In genomic region chr5:24472518-24472917, GRCh38 we compare ENCODE assay signal across 23 cellular contexts.
"Had no signal": no experiment of that assay in that cellular context is flagged by ENCODE, and none has a peak within 500 bp of the region (broad histone marks: within the 10 kb centered on the region; RNA-seq: fewer than 3 reads in every experiment).

No MANE protein-coding gene starts in this region.

- H3K27ac ChIP-seq: colonic mucosa, epithelial cell of prostate, esophagus squamous epithelium, gastrocnemius medialis, left lung, lower lobe of right lung had no signal

- H3K9me3 ChIP-seq: colonic mucosa, esophagus squamous epithelium, gastrocnemius medialis, lower lobe of right lung had no signal

- DNase-seq: colonic mucosa; cortex of kidney; effector CD8-positive, alpha-beta T cell; effector memory CD8-positive, alpha-beta T cell; endodermal cell; erythroblast; esophagus squamous epithelium; foreskin fibroblast; foreskin melanocyte; gastrocnemius medialis; glutamatergic neuron; head of caudate nucleus; heart right ventricle; hippocampal formation; left cardiac atrium; left lung; left ventricle myocardium superior; lower lobe of right lung; mesenchymal stem cell; midbrain had no signal

- H3K27me3 ChIP-seq: colonic mucosa, esophagus squamous epithelium, gastrocnemius medialis, heart right ventricle, left lung had no signal

- H3K4me3 Mint-ChIP-seq: dendritic cell treated with granulocyte-macrophage colony-stimulating factor and Interleukin-4, amounts not matched to agents 40 ng/mL and 50 ng/mL, for 4 days; effector memory CD8-positive, alpha-beta T cell; endodermal cell had no signal

- H3K4me1 Mint-ChIP-seq: endodermal cell had no signal

- H3K9me3 Mint-ChIP-seq: dendritic cell treated with granulocyte-macrophage colony-stimulating factor and Interleukin-4, amounts not matched to agents 40 ng/mL and 50 ng/mL, for 4 days had no signal

- H3K4me1 ChIP-seq: colonic mucosa, esophagus squamous epithelium, left lung, lower lobe of right lung had no signal

- H3K27ac Mint-ChIP-seq: dendritic cell treated with granulocyte-macrophage colony-stimulating factor and Interleukin-4, amounts not matched to agents 40 ng/mL and 50 ng/mL, for 4 days; effector memory CD8-positive, alpha-beta T cell; endodermal cell had no signal

- H3K36me3 ChIP-seq: colonic mucosa, esophagus squamous epithelium, gastrocnemius medialis, heart right ventricle, left lung, lower lobe of right lung had no signal

- H3K27me3 Mint-ChIP-seq: dendritic cell treated with granulocyte-macrophage colony-stimulating factor and Interleukin-4, amounts not matched to agents 40 ng/mL and 50 ng/mL, for 4 days; effector memory CD8-positive, alpha-beta T cell had no signal

- ATAC-seq: effector memory CD8-positive, alpha-beta T cell; esophagus mucosa; gastrocnemius medialis; left cardiac atrium; left lung; left ventricle myocardium superior; lower lobe of right lung had no signal

- H3K4me3 ChIP-seq: colonic mucosa, esophagus squamous epithelium, gastrocnemius medialis, heart right ventricle, left lung, lower lobe of right lung had no signal
